In the genomic region with DNA sequence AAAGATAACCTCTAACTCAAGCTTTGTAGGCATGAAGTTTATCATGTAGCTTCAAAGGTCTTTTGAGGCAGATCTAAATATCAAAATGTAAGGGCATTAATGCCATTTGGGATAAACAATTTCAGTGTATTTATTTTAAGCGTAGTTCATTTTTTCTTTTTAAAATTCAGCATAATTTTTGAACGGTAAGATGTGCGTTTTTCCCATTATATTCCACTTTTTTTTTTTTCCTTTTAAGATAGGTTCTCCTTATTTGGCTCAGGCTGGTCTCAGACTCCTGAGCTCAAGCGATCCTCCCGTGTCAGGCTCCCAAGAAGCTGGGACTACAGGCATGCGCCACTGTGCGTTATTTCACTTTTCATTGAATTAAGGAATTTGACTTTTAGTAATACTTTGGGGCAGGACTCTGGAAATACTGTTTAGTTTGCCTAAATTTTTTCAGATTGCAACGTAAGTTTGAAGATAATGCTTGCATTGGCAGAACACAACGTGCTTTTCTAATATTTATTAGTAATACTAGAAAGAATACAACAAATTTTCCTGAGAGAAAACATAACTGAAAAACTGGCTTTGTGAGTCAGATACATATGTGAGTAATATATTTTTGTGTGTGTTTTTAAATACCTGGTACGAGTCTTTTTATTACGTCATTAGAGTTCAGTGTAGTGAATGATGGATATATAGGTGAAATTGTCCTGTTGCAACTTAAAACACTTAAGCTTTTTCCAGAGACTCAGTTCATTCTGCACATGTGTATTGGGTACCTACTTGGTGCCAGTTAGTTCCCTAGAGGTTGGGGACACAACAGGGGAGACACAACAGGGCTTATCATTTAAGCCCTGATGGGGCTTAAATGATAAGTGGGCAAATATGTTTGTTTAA, we compare ENCODE assay signal across 8 cellular contexts. TPM values are rescaled to one million over a fixed set of nuclear protein-coding genes. Genes with fewer than 3 reads are reported as not detected.
DNase-seq lines count a peak whose midpoint lies in the region; ATAC-seq and TF ChIP-seq lines count a peak whose summit lies in the region.

No MANE protein-coding gene starts in this region.

- no peak overlapping the region for H2AFZ ChIP-seq in OCI-LY7 (ENCODE audit: low read length)
- H2AFZ ChIP-seq in neuronal stem cell (ENCODE audit: low read length): peak overlapping the region; percentile 98

- H3K4me3 Mint-ChIP-seq in endothelial cell (ENCODE audit: unreplicated experiment): peak overlapping the region; percentile 96

- no peak overlapping the region for H2BK15ac ChIP-seq in neuronal stem cell (ENCODE audit: low read length)

- H2BK12ac ChIP-seq in neuronal stem cell (ENCODE audit: low read length): no peak overlapping the region

- H2BK120ac ChIP-seq in neuronal stem cell (ENCODE audit: low read depth, low read length): no peak overlapping the region

- peak overlapping the region; percentile 94 for H3K27ac Mint-ChIP-seq in endothelial cell (ENCODE audit: unreplicated experiment)

- H4K20me1 ChIP-seq in OCI-LY7 (ENCODE audit: insufficient read depth, low read length): peaks cover 8% of the 10 kb centered on the region; the same call in 1 of the 2 replicates

- POLR2A ChIA-PET in OCI-LY7 (lab: Charles Lee) (interaction anchor here (0.6 to 5.3 kb wide), 25 partner anchors 7 to 311 kb away, joined by 3 to 108 read pairs (median 6); no protein-coding TSS in a partner anchor), GM10248 (lab: Yijun Ruan, JAX) (no interaction called here)

- no CpG with 5 or more reads among the region's 11 CpGs for WGBS in neuronal stem cell (ENCODE audit: extremely low coverage in 2 of 2, insufficient read length in 2 of 2, insufficient replicate concordance in 1 of 2), 2 donors
- 77 to 85% methylated on average over 11 of the region's 11 CpGs for WGBS in thyroid gland, 2 donors

- peak overlapping the region; percentile 92 for H3K4me3 ChIP-seq in OCI-LY7 (ENCODE audit: low read depth, low read length, poor library complexity, severe bottlenecking)
- peak overlapping the region in 1 of 2 donors; percentile 71 for H3K4me3 ChIP-seq in neuronal stem cell (ENCODE audit: low read length in 2 of 2)
- no peak overlapping the region for H3K4me3 ChIP-seq in thyroid gland (replicated peaks in 1 of 3)

- no peak for ATAC-seq in GM21825 (IDR thresholded peaks at IDR 0.05; ENCODE audit: unreplicated experiment)

- H3K9me3 Mint-ChIP-seq in endothelial cell (ENCODE audit: unreplicated experiment): no peaks in the 10 kb centered on the region

- H2AK5ac ChIP-seq in neuronal stem cell (ENCODE audit: low read depth, low read length): no peak overlapping the region

- peaks cover 7% of the 10 kb centered on the region for H3K27me3 Mint-ChIP-seq in endothelial cell (ENCODE audit: unreplicated experiment)

- no peak overlapping the region for H3K4ac ChIP-seq in neuronal stem cell (ENCODE audit: low read length)

- peaks cover 14% of the 10 kb centered on the region for H3K4me1 Mint-ChIP-seq in endothelial cell (ENCODE audit: unreplicated experiment)

- H3K36me3 Mint-ChIP-seq in endothelial cell (ENCODE audit: low read depth, unreplicated experiment): no peaks in the 10 kb centered on the region

- BruUV-seq in OCI-LY7 (replicated peaks; lab: Mats Ljungman, UMichigan): no TSS peak

- H3K14ac ChIP-seq in neuronal stem cell (ENCODE audit: low read length): no peak overlapping the region

- H3K4me1 ChIP-seq in OCI-LY7 (ENCODE audit: insufficient read depth, low read length, poor library complexity, severe bottlenecking) (peaks cover 32% of the 10 kb centered on the region), neuronal stem cell (ENCODE audit: control insufficient read depth in 2 of 2, insufficient read depth in 1 of 2, low read depth in 1 of 2, low read length in 2 of 2) (peaks cover 0 to 7% of the 10 kb centered on the region in 2 donors), thyroid gland (peaks cover 5 to 6% of the 10 kb centered on the region in 2 donors)

- H2BK5ac ChIP-seq in neuronal stem cell (ENCODE audit: low read length): no peak overlapping the region

- intact Hi-C loops in OCI-LY7 (cut with micrococcal nuclease; ENCODE audit: unreplicated experiment): loop anchor here (2.0 kb wide), 3 partner anchors 26 to 302 kb away; no protein-coding TSS in a partner anchor
- intact Hi-C loops in thyroid gland (cut with DNase I): no loop called here

- H3K9ac ChIP-seq in neuronal stem cell (ENCODE audit: low read depth, low read length, poor library complexity): no peak overlapping the region

- H3K23ac ChIP-seq in neuronal stem cell (ENCODE audit: low read depth, low read length, poor library complexity): no peak overlapping the region

- CTCF ChIA-PET in OCI-LY7 (lab: Charles Lee; ENCODE audit: unreplicated experiment) (interaction anchor here (0.8 to 1.1 kb wide), 2 partner anchors 146 to 276 kb away, joined by 5 to 8 read pairs; no protein-coding TSS in a partner anchor), GM10248 (lab: Yijun Ruan, JAX) (interaction anchor here (0.9 to 1.3 kb wide), 5 partner anchors 24 to 225 kb away, joined by 3 to 4 read pairs (median 3); no protein-coding TSS in a partner anchor)

- peaks cover 27% of the 10 kb centered on the region for H3K9me3 ChIP-seq in OCI-LY7 (ENCODE audit: low read length)
- H3K9me3 ChIP-seq in neuronal stem cell (replicated peaks in 1 of 2; ENCODE audit: control insufficient read depth in 2 of 2, insufficient read depth in 1 of 2, low read depth in 1 of 2, low read length in 2 of 2): peaks cover 0 to 6% of the 10 kb centered on the region in 2 donors
- H3K9me3 ChIP-seq in thyroid gland: no peaks in the 10 kb centered on the region

- peaks cover 65% of the 10 kb centered on the region for H3K36me3 ChIP-seq in OCI-LY7 (ENCODE audit: insufficient read depth, low read length)
- H3K36me3 ChIP-seq in neuronal stem cell (replicated peaks in 1 of 2; ENCODE audit: control insufficient read depth in 2 of 2, insufficient read depth in 2 of 2, low read length in 2 of 2): peaks cover 0 to 1% of the 10 kb centered on the region in 2 donors
- H3K36me3 ChIP-seq in thyroid gland: no peaks in the 10 kb centered on the region

- no peaks in the 10 kb centered on the region for H3K27me3 ChIP-seq in neuronal stem cell (ENCODE audit: control insufficient read depth in 3 of 3, insufficient read depth in 3 of 3, low read depth in 1 of 3, low read length in 3 of 3)
- no peaks in the 10 kb centered on the region for H3K27me3 ChIP-seq in thyroid gland

- TF ChIP-seq POLR2A in thyroid gland (IDR thresholded peaks at IDR 0.05): no peak

- H3K79me1 ChIP-seq in neuronal stem cell (ENCODE audit: low read depth, low read length): peaks cover 2% of the 10 kb centered on the region

- H3K18ac ChIP-seq in neuronal stem cell (ENCODE audit: low read length): no peak overlapping the region

- TF ChIP-seq CTCF in OCI-LY7 (conservative IDR thresholded peaks at IDR 0.05; ENCODE audit: low read length): 0 out of 2 replicates have a peak, but pooled peaks have one; percentile 15
- TF ChIP-seq CTCF in endothelial cell (IDR thresholded peaks at IDR 0.05; ENCODE audit: unreplicated experiment): no peak
- no peak for TF ChIP-seq CTCF in GM10248 (IDR thresholded peaks at IDR 0.05; ENCODE audit: control extremely low read depth, extremely low read depth, low read depth, missing control alignments)
- TF ChIP-seq CTCF in thyroid gland (IDR thresholded peaks at IDR 0.05): no peak

- H3K27ac ChIP-seq in OCI-LY7 (ENCODE audit: low read depth, low read length, poor library complexity, severe bottlenecking) (peak overlapping the region; percentile 84), neuronal stem cell (replicated peaks; ENCODE audit: low read length) (no peak overlapping the region), thyroid gland (no peak overlapping the region)

- no peaks in the 10 kb centered on the region for H3K9me2 ChIP-seq in OCI-LY7 (ENCODE audit: insufficient read depth, low read length)

- H3K4me2 ChIP-seq in OCI-LY7 (ENCODE audit: low read length) (peak overlapping the region; percentile 84), neuronal stem cell (ENCODE audit: insufficient read depth, low read length, poor library complexity, severe bottlenecking) (no peak overlapping the region)

- DNase-seq in EL (peak; percentile 23), OCI-LY7 (ENCODE audit: low spot score) (peak; percentile 38), endothelial cell (ENCODE audit: low spot score) (no peak), neuronal stem cell (ENCODE audit: low spot score) (peak; percentile 2), DMS 273 (lab: John Stamatoyannopoulos, UW; ENCODE audit: unreplicated experiment) (no peak), GM10248 (ENCODE audit: extremely low spot score) (no peak), thyroid gland (no peak)

- no peak overlapping the region for H4K91ac ChIP-seq in neuronal stem cell (ENCODE audit: low read depth, low read length, poor library complexity)

- H3K79me2 ChIP-seq in OCI-LY7 (ENCODE audit: insufficient read depth, low read depth, low read length): peaks cover 79% of the 10 kb centered on the region

- H4K8ac ChIP-seq in neuronal stem cell (ENCODE audit: low read depth, low read length): no peak overlapping the region

RNA-seq across cellular contexts. Expression of a gene that starts 2.2 kb away (rescaled TPM):
- total RNA-seq in OCI-LY7 (2014; rRNA removed; shearing (Covaris generic)): 74.8 and 102 TPM in 2 replicates
- total RNA-seq in OCI-LY7 (2022) (91.6 and 94.5 TPM in 2 replicates), endothelial cell (ENCODE audit: unreplicated experiment) (29.8 TPM), thyroid gland (10 to 100 TPM; 15.3 to 31.4 (median 17.7) TPM)
- 29.5 TPM for polyA plus RNA-seq in neuronal stem cell (2013, experiment 1 of 2)
- polyA plus RNA-seq in neuronal stem cell (2013, experiment 2 of 2): 28.0 TPM

Comparison
In these comparisons a context has a peak if more than half of its experiments do, and no peak if none do; other contexts are left out.
1. DNase-seq: peak in EL (single experiment), OCI-LY7 (single experiment) and neuronal stem cell (single experiment); none in endothelial cell (single experiment), DMS 273 (single experiment), GM10248 (single experiment) and thyroid gland (0 of 2).